In genomic region chr2:41576423-41576822, GRCh38 we compare ENCODE assay signal across 8 cellular contexts.
"Had no signal": no experiment of that assay in that cellular context is flagged by ENCODE, and none has a peak within 500 bp of the region (broad histone marks: within the 10 kb centered on the region; RNA-seq: fewer than 3 reads in every experiment).

No MANE protein-coding gene starts in this region.

- FAIRE-seq: G401.6, GM12878, GM12891, GM12892, GM18507, GM19239 had no signal

- ATAC-seq: GM12878 had no signal

- H3K4me3 ChIP-seq: GM12878 had no signal

- DNase-seq: GDM1, GF-D8 had no signal
